Comparison of ENCODE assay signal across 8 cellular contexts in genomic region chr1:150561830-150562367, GRCh38. TPM values are rescaled to one million over a fixed set of nuclear protein-coding genes. Genes with fewer than 3 reads are reported as not detected.
DNase-seq lines count a peak whose midpoint lies in the region; ATAC-seq and TF ChIP-seq lines count a peak whose summit lies in the region.

No MANE protein-coding gene starts in this region.

- H3K79me2 ChIP-seq in mammary epithelial cell (ENCODE audit: insufficient read depth, low read length) = peaks cover 35% of the 10 kb centered on the region
- peaks cover 42% of the 10 kb centered on the region for H3K79me2 ChIP-seq in smooth muscle cell (ENCODE audit: low read depth)

- dilution Hi-C loops in mammary epithelial cell (cut with HindIII; ENCODE audit: low sequenced_read_pairs) = no loop called here

- H3K4me2 ChIP-seq in mammary epithelial cell (ENCODE audit: insufficient read depth, low read depth, low read length) (peak overlapping the region; percentile 96), smooth muscle cell (peak overlapping the region; percentile 84)

- intact Hi-C loops in mammary epithelial cell (cut with micrococcal nuclease) = loop anchor here (1.0 to 5.0 kb wide), 12 partner anchors 7 to 434 kb away; partner anchors contain the start of genes ARNT, ENSA and GOLPH3L

- peak overlapping the region; percentile 77 for H2AFZ ChIP-seq in mammary epithelial cell (ENCODE audit: low read depth, low read length)
- H2AFZ ChIP-seq in smooth muscle cell (ENCODE audit: low read depth) = no peak overlapping the region

- H4K20me1 ChIP-seq in mammary epithelial cell (ENCODE audit: insufficient read depth, low read length) = no peaks in the 10 kb centered on the region
- H4K20me1 ChIP-seq in smooth muscle cell (ENCODE audit: low read depth) = peaks cover 16% of the 10 kb centered on the region

- BruUV-seq in mammary epithelial cell (replicated peaks; lab: Mats Ljungman, UMichigan) = TSS peak; percentile 87

- CTCF ChIA-PET in mammary epithelial cell (lab: Charles Lee; ENCODE audit: low non-redundant PET) = no interaction called here

- H3K9ac ChIP-seq in mammary epithelial cell (ENCODE audit: insufficient read depth, low read length) = peak overlapping the region; percentile 99
- H3K9ac ChIP-seq in smooth muscle cell (ENCODE audit: low read depth) = peak overlapping the region; percentile 94

- peak overlapping the region; percentile 99 for H3K27ac ChIP-seq in mammary epithelial cell (ENCODE audit: insufficient read depth, low read depth, low read length)
- peak overlapping the region; percentile 96 for H3K27ac ChIP-seq in smooth muscle cell (ENCODE audit: low read depth)

- DNase-seq in GM04503 (ENCODE audit: low read depth) (peak; percentile 71), NCI-H2107 (lab: John Stamatoyannopoulos, UW) (peak; percentile 48), mammary epithelial cell (peak; percentile 86), iPS-NIHi7 (ENCODE audit: extremely low spot score) (peak; percentile 77), smooth muscle cell (lab: John Stamatoyannopoulos, UW; ENCODE audit: unreplicated experiment) (peak; percentile 77)

- in situ Hi-C loops in mammary epithelial cell (cut with MboI; ENCODE audit: low sequenced_read_pairs in 2 of 2) = loop anchor here in 1 of 2 donors (5.0 kb wide), 1 partner anchor 245 kb away; the partner anchor contains the start of gene CTSK

- peaks cover 34% of the 10 kb centered on the region for H3F3A ChIP-seq in smooth muscle cell (ENCODE audit: low read depth)

- H3K27me3 ChIP-seq in mammary epithelial cell (ENCODE audit: insufficient read depth, low read length) (no peaks in the 10 kb centered on the region), smooth muscle cell (ENCODE audit: low read depth) (no peaks in the 10 kb centered on the region)

- no peaks in the 10 kb centered on the region for H3K9me3 ChIP-seq in mammary epithelial cell (replicated peaks; ENCODE audit: insufficient read depth, low read length)
- no peaks in the 10 kb centered on the region for H3K9me3 ChIP-seq in smooth muscle cell (replicated peaks; ENCODE audit: low read depth)

- peaks cover 68% of the 10 kb centered on the region for H3K4me1 ChIP-seq in mammary epithelial cell (ENCODE audit: insufficient read depth, low read length)
- peaks cover 36% of the 10 kb centered on the region for H3K4me1 ChIP-seq in smooth muscle cell (ENCODE audit: low read depth)

- TF ChIP-seq CTCF in WI38 (IDR thresholded peaks at IDR 0.05; ENCODE audit: low read depth, low read length) (no peak), mammary epithelial cell (conservative IDR thresholded peaks at IDR 0.05 in 1 of 2, IDR thresholded peaks at IDR 0.05 in 1 of 2; ENCODE audit: extremely low read depth in 1 of 2, insufficient read depth in 1 of 2, low read depth in 1 of 2, low read length in 2 of 2) (no peak), smooth muscle cell (IDR thresholded peaks at IDR 0.05; ENCODE audit: borderline replicate concordance, insufficient read depth, poor library complexity, severe bottlenecking) (no peak)

- ATAC-seq in HG02571 (IDR thresholded peaks at IDR 0.05; ENCODE audit: unreplicated experiment) (peak; percentile 36), HG02884 (IDR thresholded peaks at IDR 0.05; ENCODE audit: unreplicated experiment) (no peak)

- WGBS in mammary epithelial cell (ENCODE audit: low coverage, missing lambda C conversion rate) = 0% methylated on average over 3 of the region's 20 CpGs
- 2% methylated on average over 20 of the region's 20 CpGs for WGBS in smooth muscle cell (ENCODE audit: low lambda C conversion rate)

- no peaks in the 10 kb centered on the region for H3K36me3 ChIP-seq in mammary epithelial cell (ENCODE audit: insufficient read depth, low read length)
- H3K36me3 ChIP-seq in smooth muscle cell (ENCODE audit: low read depth) = no peaks in the 10 kb centered on the region

- H3K4me3 ChIP-seq in WI38 (ENCODE audit: low read depth, low read length) (peak overlapping the region; percentile 65), mammary epithelial cell (replicated peaks in 1 of 3; ENCODE audit: insufficient read depth in 1 of 3, low read depth in 2 of 3, low read length in 3 of 3) (peak overlapping the region; percentile 42 to 57 (median 42)), smooth muscle cell (peak overlapping the region; percentile 60)

RNA-seq across cellular contexts. Expression of gene ADAMTSL4, which starts 12.7 kb away (rescaled TPM):
- 10 to 100 TPM in 1 of 2 donors, 1 to 10 TPM in 1; 2.9 to 98.0 TPM for total RNA-seq in mammary epithelial cell
- polyA plus RNA-seq in mammary epithelial cell = 4.8 TPM
- 5.1 TPM for polyA minus RNA-seq in mammary epithelial cell
- total RNA-seq in smooth muscle cell = 2.4 and 6.4 TPM in 2 replicates
- polyA plus RNA-seq in smooth muscle cell = 8.4 and 20.8 TPM in 2 replicates

RNA-seq across cellular contexts. Expression of gene MCL1, which starts 17.5 kb away (rescaled TPM):
- 100 to 1,000 TPM; 289 to 455 TPM for total RNA-seq in mammary epithelial cell
- 126 TPM for polyA plus RNA-seq in mammary epithelial cell
- 272 TPM for polyA minus RNA-seq in mammary epithelial cell
- 519 and 630 TPM in 2 replicates for total RNA-seq in smooth muscle cell
- 224 and 247 TPM in 2 replicates for polyA plus RNA-seq in smooth muscle cell

RNA-seq across cellular contexts. Expression of gene FALEC, which starts 46.3 kb away (rescaled TPM):
- not detected for total RNA-seq in mammary epithelial cell
- not detected for polyA plus RNA-seq in mammary epithelial cell
- polyA minus RNA-seq in mammary epithelial cell = not detected
- total RNA-seq in smooth muscle cell = not detected in 2 replicates
- polyA plus RNA-seq in smooth muscle cell = 0.62 and 1.2 TPM in 2 replicates

RNA-seq across cellular contexts. Expression of gene ECM1, which starts 54.0 kb away (rescaled TPM):
- 10 to 100 TPM; 12.5 to 16.2 TPM for total RNA-seq in mammary epithelial cell
- 11.7 TPM for polyA plus RNA-seq in mammary epithelial cell
- 13.3 TPM for polyA minus RNA-seq in mammary epithelial cell
- 14.6 and 19.0 TPM in 2 replicates for total RNA-seq in smooth muscle cell
- polyA plus RNA-seq in smooth muscle cell = 32.0 and 36.1 TPM in 2 replicates
